Comparison of ENCODE assay signal across 8 cellular contexts in genomic region chr22:38201718-38202436, GRCh38.
A peak's percentile ranks its signal among the peaks of the same experiment; 100 is the strongest.
DNase-seq lines count a peak whose midpoint lies in the region; ATAC-seq and TF ChIP-seq lines count a peak whose summit lies in the region.

Gene MAFF, plus strand, starts transcription at chr22:38201994. Its CDS starts 11,860 bp downstream, at chr22:38213854.

- ATAC-seq in GM18861 (IDR thresholded peaks at IDR 0.05; ENCODE audit: unreplicated experiment), result peak; percentile 46
- peak; percentile 57 for ATAC-seq in HG03159 (IDR thresholded peaks at IDR 0.05; ENCODE audit: unreplicated experiment)

- DNase-seq in NCI-H510A (lab: John Stamatoyannopoulos, UW), result peak; percentile 73
- peak; percentile 88 to 89 for DNase-seq in activated CD4-positive, alpha-beta T cell treated with anti-CD3 and anti-CD28 coated beads for 4 hours
- DNase-seq in choroid plexus epithelial cell (ENCODE audit: low read depth), result peak; percentile 98
- peak; percentile 90 for DNase-seq in kidney glomerular epithelial cell (lab: John Stamatoyannopoulos, UW)
- DNase-seq in stimulated activated CD4-positive, alpha-beta T cell treated with anti-CD3 and anti-CD28 coated beads, Interleukin-15, amount 100 ng/mL, for 24 hours, result peak; percentile 97

- peak within 1 kb of the TSS; percentile 60 for H2AFZ ChIP-seq in ACC112 (ENCODE audit: low read length, unreplicated experiment)

- H3K79me2 ChIP-seq in ACC112 (ENCODE audit: control insufficient read depth, insufficient read depth, low read length, unreplicated experiment), result peaks cover 37% of the 10 kb centered on the region

- H3K27ac ChIP-seq in ACC112 (ENCODE audit: low read depth, low read length), result peak within 1 kb of the TSS; percentile 96

- peak within 1 kb of the TSS; percentile 91 for H3K4me3 ChIP-seq in ACC112 (ENCODE audit: low read depth, low read length)
- H3K4me3 ChIP-seq in choroid plexus epithelial cell (ENCODE audit: low read depth, low read length), result peak within 1 kb of the TSS; percentile 79

- no peak for TF ChIP-seq CTCF in choroid plexus epithelial cell (conservative IDR thresholded peaks at IDR 0.05; ENCODE audit: low read depth, low read length)

- no peaks in the 10 kb centered on the region for H3K27me3 ChIP-seq in ACC112 (ENCODE audit: insufficient read depth, low read length)

- H3K4me1 ChIP-seq in ACC112 (ENCODE audit: control insufficient read depth, insufficient read depth, low read length, unreplicated experiment), result peaks cover 16% of the 10 kb centered on the region

- no peaks in the 10 kb centered on the region for H3K36me3 ChIP-seq in ACC112 (ENCODE audit: insufficient read depth, low read length)

Comparison
In these comparisons a context has a peak if more than half of its experiments do, and no peak if none do; other contexts are left out.
1. Peak in every context shown above with its lines: DNase-seq, ATAC-seq, H3K4me3 ChIP-seq and H3K27ac ChIP-seq.